Comparison of ENCODE assay signal across 12 cellular contexts in the genomic region with DNA sequence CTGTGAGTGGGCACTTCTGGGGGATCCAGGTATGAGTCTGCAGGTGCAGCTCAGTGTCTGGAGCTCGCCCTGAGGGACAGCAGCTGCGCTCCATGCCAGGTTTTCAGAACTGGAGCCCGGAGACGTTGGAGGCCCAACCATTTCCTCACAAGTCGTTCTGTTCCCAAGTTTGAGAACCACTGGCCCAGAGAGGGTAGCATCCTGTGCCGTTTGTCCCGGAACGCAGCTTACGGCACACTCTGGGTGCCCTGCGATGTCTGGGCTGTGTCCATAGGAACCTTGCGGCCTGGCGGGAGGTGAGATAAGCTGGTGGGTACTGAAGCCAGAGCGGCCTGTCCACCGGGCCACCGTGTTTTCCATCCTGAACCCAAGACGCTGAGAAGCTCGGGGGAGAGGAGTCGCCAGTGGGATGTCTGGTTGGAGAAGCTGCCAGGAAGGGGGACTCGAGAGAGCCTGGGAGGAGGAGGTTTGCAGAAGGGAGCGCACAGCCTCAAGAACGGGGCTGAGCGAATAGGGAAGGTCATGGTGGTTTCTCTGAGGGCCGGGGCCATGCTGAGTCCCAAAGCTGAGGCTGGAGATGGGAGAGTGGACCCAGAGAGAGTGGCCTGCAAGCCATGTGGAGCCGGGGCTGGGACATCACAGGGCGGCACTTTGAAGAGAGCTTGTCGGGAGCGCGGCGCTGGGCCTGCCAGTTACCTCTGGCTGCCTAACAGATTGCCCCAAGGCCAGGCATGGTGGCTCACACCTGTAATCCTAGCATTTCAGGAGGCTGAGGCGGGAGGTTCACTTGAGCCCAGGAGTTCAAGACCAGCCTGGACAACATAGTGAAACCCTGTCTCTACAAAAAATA.
DNase-seq lines count a peak whose midpoint lies in the region; ATAC-seq and TF ChIP-seq lines count a peak whose summit lies in the region.
"Had no signal": no experiment of that assay in that cellular context is flagged by ENCODE, and none has a peak within 500 bp of the region (broad histone marks: within the 10 kb centered on the region; RNA-seq: fewer than 3 reads in every experiment).

No MANE protein-coding gene starts in this region.

- H3K36me3 Mint-ChIP-seq in WTC11, result no peaks in the 10 kb centered on the region
- H3K36me3 Mint-ChIP-seq: activated naive CD8-positive, alpha-beta T cell had no signal

- H3K27me3 ChIP-seq in sigmoid colon, result no peaks in the 10 kb centered on the region

- no peaks in the 10 kb centered on the region for H3K9me3 ChIP-seq in sigmoid colon

- no peaks in the 10 kb centered on the region for H3K9me3 Mint-ChIP-seq in WTC11
- H3K9me3 Mint-ChIP-seq: activated CD8-positive, alpha-beta T cell treated with anti-CD3 and anti-CD28 coated beads for 36 hours had no signal

- H3K27me3 Mint-ChIP-seq in WTC11 (ENCODE audit: low read depth), result no peaks in the 10 kb centered on the region
- H3K27me3 Mint-ChIP-seq: activated CD8-positive, alpha-beta T cell treated with anti-CD3 and anti-CD28 coated beads for 36 hours; activated naive CD8-positive, alpha-beta T cell had no signal

- H3K27ac Mint-ChIP-seq in WTC11, result peak overlapping the region; percentile 84
- H3K27ac Mint-ChIP-seq: activated naive CD8-positive, alpha-beta T cell had no signal

- no peaks in the 10 kb centered on the region for H3K36me3 ChIP-seq in sigmoid colon

- H3K4me1 ChIP-seq in sigmoid colon, result peaks cover 0 to 16% (median 12%) of the 10 kb centered on the region in 4 donors

- WGBS in sigmoid colon, 2 donors, result 94% methylated on average over 30 of the region's 30 CpGs

- TF ChIP-seq POLR2A in sigmoid colon (IDR thresholded peaks at IDR 0.05), result no peak

- peak; percentile 45 for DNase-seq in activated CD8-positive, alpha-beta memory T cell treated with anti-CD3 and anti-CD28 coated beads for 24 hours
- no peak for DNase-seq in activated CD8-positive, alpha-beta memory T cell treated with anti-CD3 and anti-CD28 coated beads, Interleukin-2, amount 50 U/mL, for 48 hours
- DNase-seq in WTC11 (ENCODE audit: low spot score), result peak; percentile 13
- DNase-seq in left lobe of liver (ENCODE audit: low spot score), result peak; percentile 38
- DNase-seq in sigmoid colon, result peak; percentile 54
- DNase-seq in Ammon's horn (ENCODE audit: low spot score), result no peak
- DNase-seq: NCI-H187 treated with DMSO at 0.1 percent for 48 hours, T-helper 9 cell had no signal

- TF ChIP-seq CTCF in WTC11 (IDR thresholded peaks at IDR 0.05), result no peak
- no peak for TF ChIP-seq CTCF in sigmoid colon (IDR thresholded peaks at IDR 0.05)

- H3K4me3 Mint-ChIP-seq in WTC11, result no peak overlapping the region
- H3K4me3 Mint-ChIP-seq: activated CD8-positive, alpha-beta T cell treated with anti-CD3 and anti-CD28 coated beads for 36 hours; activated naive CD8-positive, alpha-beta T cell had no signal

- no peak for TF ChIP-seq EP300 in sigmoid colon (IDR thresholded peaks at IDR 0.05)

- intact Hi-C loops in sigmoid colon (cut with DNase I), result no loop called here

- CTCF ChIA-PET in WTC11 (lab: Charles Lee), result interaction anchor here (0.8 to 14.8 kb wide), 8 partner anchors 17 to 214 kb away, joined by 3 to 229 read pairs (median 5); no protein-coding TSS in a partner anchor

- H3K4me3 ChIP-seq in sigmoid colon, result no peak overlapping the region

- ATAC-seq in WTC11 (no peak), left lobe of liver (no peak), HG03439 (IDR thresholded peaks at IDR 0.05; ENCODE audit: unreplicated experiment) (no peak), HG02642 (IDR thresholded peaks at IDR 0.05; ENCODE audit: poor library complexity, unreplicated experiment) (no peak)

- peaks cover 29% of the 10 kb centered on the region for H3K4me1 Mint-ChIP-seq in WTC11

- no peak overlapping the region for H3K27ac ChIP-seq in sigmoid colon

- POLR2A ChIA-PET in WTC11 (lab: Charles Lee), result interaction anchor here (0.5 to 1.5 kb wide), 2 partner anchors 18 to 234 kb away, joined by 3 to 4 read pairs; no protein-coding TSS in a partner anchor

TF ChIP-seq in WTC11, 78 proteins besides CTCF, POLR2A, EP300 and RAD21:
- TF ChIP-seq TEAD4 (CRISPR knock-in tag; IDR thresholded peaks at IDR 0.05) (no peak), FOXP1 (CRISPR knock-in tag; IDR thresholded peaks at IDR 0.05; ENCODE audit: borderline replicate concordance) (no peak), NR1H2 (CRISPR knock-in tag; IDR thresholded peaks at IDR 0.05) (no peak)
- TF ChIP-seq, protein P1, sequence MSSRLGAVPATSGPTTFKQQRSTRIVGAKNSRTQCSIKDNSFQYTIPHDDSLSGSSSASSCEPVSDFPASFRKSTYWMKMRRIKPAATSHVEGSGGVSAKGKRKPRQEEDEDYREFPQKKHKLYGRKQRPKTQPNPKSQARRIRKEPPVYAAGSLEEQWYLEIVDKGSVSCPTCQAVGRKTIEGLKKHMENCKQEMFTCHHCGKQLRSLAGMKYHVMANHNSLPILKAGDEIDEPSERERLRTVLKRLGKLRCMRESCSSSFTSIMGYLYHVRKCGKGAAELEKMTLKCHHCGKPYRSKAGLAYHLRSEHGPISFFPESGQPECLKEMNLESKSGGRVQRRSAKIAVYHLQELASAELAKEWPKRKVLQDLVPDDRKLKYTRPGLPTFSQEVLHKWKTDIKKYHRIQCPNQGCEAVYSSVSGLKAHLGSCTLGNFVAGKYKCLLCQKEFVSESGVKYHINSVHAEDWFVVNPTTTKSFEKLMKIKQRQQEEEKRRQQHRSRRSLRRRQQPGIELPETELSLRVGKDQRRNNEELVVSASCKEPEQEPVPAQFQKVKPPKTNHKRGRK (CRISPR knock-in tag; IDR thresholded peaks at IDR 0.05; ENCODE audit: borderline replicate concordance), result no peak
- TF ChIP-seq, protein P2, sequence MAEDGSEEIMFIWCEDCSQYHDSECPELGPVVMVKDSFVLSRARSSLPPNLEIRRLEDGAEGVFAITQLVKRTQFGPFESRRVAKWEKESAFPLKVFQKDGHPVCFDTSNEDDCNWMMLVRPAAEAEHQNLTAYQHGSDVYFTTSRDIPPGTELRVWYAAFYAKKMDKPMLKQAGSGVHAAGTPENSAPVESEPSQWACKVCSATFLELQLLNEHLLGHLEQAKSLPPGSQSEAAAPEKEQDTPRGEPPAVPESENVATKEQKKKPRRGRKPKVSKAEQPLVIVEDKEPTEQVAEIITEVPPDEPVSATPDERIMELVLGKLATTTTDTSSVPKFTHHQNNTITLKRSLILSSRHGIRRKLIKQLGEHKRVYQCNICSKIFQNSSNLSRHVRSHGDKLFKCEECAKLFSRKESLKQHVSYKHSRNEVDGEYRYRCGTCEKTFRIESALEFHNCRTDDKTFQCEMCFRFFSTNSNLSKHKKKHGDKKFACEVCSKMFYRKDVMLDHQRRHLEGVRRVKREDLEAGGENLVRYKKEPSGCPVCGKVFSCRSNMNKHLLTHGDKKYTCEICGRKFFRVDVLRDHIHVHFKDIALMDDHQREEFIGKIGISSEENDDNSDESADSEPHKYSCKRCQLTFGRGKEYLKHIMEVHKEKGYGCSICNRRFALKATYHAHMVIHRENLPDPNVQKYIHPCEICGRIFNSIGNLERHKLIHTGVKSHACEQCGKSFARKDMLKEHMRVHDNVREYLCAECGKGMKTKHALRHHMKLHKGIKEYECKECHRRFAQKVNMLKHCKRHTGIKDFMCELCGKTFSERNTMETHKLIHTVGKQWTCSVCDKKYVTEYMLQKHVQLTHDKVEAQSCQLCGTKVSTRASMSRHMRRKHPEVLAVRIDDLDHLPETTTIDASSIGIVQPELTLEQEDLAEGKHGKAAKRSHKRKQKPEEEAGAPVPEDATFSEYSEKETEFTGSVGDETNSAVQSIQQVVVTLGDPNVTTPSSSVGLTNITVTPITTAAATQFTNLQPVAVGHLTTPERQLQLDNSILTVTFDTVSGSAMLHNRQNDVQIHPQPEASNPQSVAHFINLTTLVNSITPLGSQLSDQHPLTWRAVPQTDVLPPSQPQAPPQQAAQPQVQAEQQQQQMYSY (CRISPR knock-in tag; IDR thresholded peaks at IDR 0.05), result peak; percentile 66

Comparison
In these comparisons a context has a peak if more than half of its experiments do, and no peak if none do; other contexts are left out.
1. DNase-seq: peak in activated CD8-positive, alpha-beta memory T cell treated with anti-CD3 and anti-CD28 coated beads for 24 hours (single experiment), WTC11 (single experiment), left lobe of liver (single experiment) and sigmoid colon (single experiment); none in activated CD8-positive, alpha-beta memory T cell treated with anti-CD3 and anti-CD28 coated beads, Interleukin-2, amount 50 U/mL, for 48 hours (single experiment) and Ammon's horn (single experiment).